ENCODE assay signal across 8 cellular contexts in the genomic region with DNA sequence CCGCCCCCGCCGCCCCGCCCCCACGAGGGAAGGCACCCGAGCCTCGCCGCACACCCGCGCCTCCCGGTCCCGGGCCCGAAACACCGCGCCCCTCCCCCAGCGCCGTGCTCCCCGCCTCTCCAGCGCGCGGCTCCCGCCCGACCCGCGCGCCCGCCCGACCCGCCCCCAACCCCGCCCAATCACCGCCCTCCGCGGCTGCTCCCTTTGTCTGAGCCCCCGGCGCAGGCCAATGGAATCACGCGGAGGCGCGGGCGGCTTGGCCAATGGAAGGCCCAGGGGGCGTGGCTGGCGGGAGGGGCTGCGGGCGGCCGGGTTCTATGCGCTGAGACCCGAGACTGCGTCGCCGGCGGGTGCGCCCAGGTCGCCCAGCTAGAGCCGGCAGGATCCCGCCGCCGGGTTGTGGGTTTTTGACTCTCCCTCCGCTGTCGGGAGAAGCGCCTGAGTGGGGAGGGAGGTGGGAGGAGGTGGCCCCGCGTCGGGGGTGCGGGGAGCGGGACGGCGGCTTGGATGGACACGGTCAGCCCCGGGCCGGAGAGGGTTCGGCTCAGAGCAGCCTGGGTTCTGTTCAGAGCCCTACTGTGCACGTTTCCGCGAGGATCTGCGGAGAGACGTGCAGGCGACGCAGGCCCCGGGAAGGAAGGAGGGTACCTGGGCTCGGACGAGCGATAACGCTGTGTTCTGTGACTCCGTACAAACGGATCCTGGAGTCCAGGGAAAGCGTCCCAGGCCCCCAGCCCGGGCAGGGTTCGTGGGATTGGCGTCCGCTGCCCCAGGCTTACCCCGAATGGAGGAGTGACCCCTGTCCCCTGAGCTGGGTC. TPM values are rescaled to one million over a fixed set of nuclear protein-coding genes. Genes with fewer than 3 reads are reported as not detected.
DNase-seq lines count a peak whose midpoint lies in the region; ATAC-seq and TF ChIP-seq lines count a peak whose summit lies in the region.

No MANE protein-coding gene starts in this region.

- H3K4me1 ChIP-seq in mesendoderm (ENCODE audit: control insufficient read depth, low read depth, low read length): no peaks in the 10 kb centered on the region

- WGBS in mesendoderm (ENCODE audit: extremely low coverage, insufficient coverage, low lambda C conversion rate): no CpG with 5 or more reads among the region's 91 CpGs

- H3K27me3 Mint-ChIP-seq in activated CD8-positive, alpha-beta memory T cell treated with anti-CD3 and anti-CD28 coated beads, Interleukin-2, amount 10 ng/mL, durations not matched to agents 7 days and 5 days: peaks cover 62% of the 10 kb centered on the region
- peaks cover 28 to 56% of the 10 kb centered on the region in 2 donors for H3K27me3 Mint-ChIP-seq in effector memory CD8-positive, alpha-beta T cell

- peak; percentile 67 for ATAC-seq in GM19467 (IDR thresholded peaks at IDR 0.05; ENCODE audit: unreplicated experiment)
- ATAC-seq in activated CD8-positive, alpha-beta memory T cell treated with anti-CD3 and anti-CD28 coated beads, Interleukin-2, amount 10 ng/mL, durations not matched to agents 7 days and 5 days: peak; percentile 90
- ATAC-seq in effector memory CD8-positive, alpha-beta T cell (replicated peaks): peak; percentile 92

- peaks cover 7% of the 10 kb centered on the region for H3K27me3 ChIP-seq in mesendoderm (ENCODE audit: insufficient read depth, low read length, poor library complexity)

- H2BK5ac ChIP-seq in mesendoderm (ENCODE audit: low read length): no peak overlapping the region

- peaks cover 27% of the 10 kb centered on the region for H3K79me2 ChIP-seq in mesendoderm (ENCODE audit: control insufficient read depth, insufficient read depth, low read length)

- H3K23ac ChIP-seq in mesendoderm (ENCODE audit: low read length): peak overlapping the region; percentile 98

- DNase-seq in HT1080 (ENCODE audit: low read depth): peak; percentile 81
- peak; percentile 83 for DNase-seq in NK-92 treated with Interleukin-12 subunit alpha and Interleukin-12 subunit beta, amount 100 ng/mL, for 24 hours (lab: John Stamatoyannopoulos, UW)
- peak; percentile 94 for DNase-seq in activated CD8-positive, alpha-beta memory T cell treated with anti-CD3 and anti-CD28 coated beads, Interleukin-2, amount 10 ng/mL, durations not matched to agents 7 days and 5 days
- DNase-seq in effector memory CD8-positive, alpha-beta T cell: peak; percentile 83 to 91 (median 88)
- DNase-seq in mesendoderm: peak; percentile 98
- DNase-seq in stimulated activated CD8-positive, alpha-beta memory T cell treated with anti-CD3 and anti-CD28 coated beads, Interleukin-12 subunit alpha, Interleukin-12 subunit beta, amount 100 ng/mL, for 24 hours (ENCODE audit: extremely low read depth): peak; percentile 92

- H2BK120ac ChIP-seq in mesendoderm (ENCODE audit: low read depth, low read length): no peak overlapping the region

- no peaks in the 10 kb centered on the region for H3K9me3 Mint-ChIP-seq in activated CD8-positive, alpha-beta memory T cell treated with anti-CD3 and anti-CD28 coated beads, Interleukin-2, amount 10 ng/mL, durations not matched to agents 7 days and 5 days (ENCODE audit: low read depth)
- H3K9me3 Mint-ChIP-seq in effector memory CD8-positive, alpha-beta T cell: no peaks in the 10 kb centered on the region

- H3K4ac ChIP-seq in mesendoderm (ENCODE audit: low read depth, low read length): peak overlapping the region; percentile 58

- H3K56ac ChIP-seq in mesendoderm (ENCODE audit: low read length): peak overlapping the region; percentile 97

- peaks cover 2% of the 10 kb centered on the region for H3K36me3 Mint-ChIP-seq in activated CD8-positive, alpha-beta memory T cell treated with anti-CD3 and anti-CD28 coated beads, Interleukin-2, amount 10 ng/mL, durations not matched to agents 7 days and 5 days
- H3K36me3 Mint-ChIP-seq in effector memory CD8-positive, alpha-beta T cell (ENCODE audit: insufficient read depth): peaks cover 4% of the 10 kb centered on the region

- H3K4me3 ChIP-seq in mesendoderm (ENCODE audit: low read length): peak overlapping the region; percentile 78

- peak overlapping the region; percentile 83 for H3K9ac ChIP-seq in mesendoderm (ENCODE audit: low read length)

- no peaks in the 10 kb centered on the region for H3K36me3 ChIP-seq in mesendoderm (ENCODE audit: control insufficient read depth, insufficient read depth, low read length)

- peaks cover 5% of the 10 kb centered on the region for H3K4me1 Mint-ChIP-seq in activated CD8-positive, alpha-beta memory T cell treated with anti-CD3 and anti-CD28 coated beads, Interleukin-2, amount 10 ng/mL, durations not matched to agents 7 days and 5 days
- peaks cover 18 to 21% of the 10 kb centered on the region in 2 donors for H3K4me1 Mint-ChIP-seq in effector memory CD8-positive, alpha-beta T cell (ENCODE audit: low read depth in 2 of 2)

- H2AK5ac ChIP-seq in mesendoderm (ENCODE audit: low read length): no peak overlapping the region

- no peak for TF ChIP-seq CTCF in C4-2B (conservative IDR thresholded peaks at IDR 0.05)

- no peaks in the 10 kb centered on the region for H3K79me1 ChIP-seq in mesendoderm (ENCODE audit: low read length)

- H3K4me2 ChIP-seq in mesendoderm (ENCODE audit: low read length): peak overlapping the region; percentile 92

- H3K18ac ChIP-seq in mesendoderm (ENCODE audit: low read length): peak overlapping the region; percentile 42

- CTCF ChIA-PET in activated CD8-positive, alpha-beta memory T cell treated with anti-CD3 and anti-CD28 coated beads, Interleukin-2, amount 10 ng/mL, durations not matched to agents 7 days and 5 days (lab: Charles Lee): no interaction called here

- no peak overlapping the region for H3K4me3 Mint-ChIP-seq in activated CD8-positive, alpha-beta memory T cell treated with anti-CD3 and anti-CD28 coated beads, Interleukin-2, amount 10 ng/mL, durations not matched to agents 7 days and 5 days
- H3K4me3 Mint-ChIP-seq in effector memory CD8-positive, alpha-beta T cell: peak overlapping the region; percentile 57 to 65

- no peak overlapping the region for H3K27ac Mint-ChIP-seq in activated CD8-positive, alpha-beta memory T cell treated with anti-CD3 and anti-CD28 coated beads, Interleukin-2, amount 10 ng/mL, durations not matched to agents 7 days and 5 days
- peak overlapping the region in 1 of 2 donors; percentile 32 for H3K27ac Mint-ChIP-seq in effector memory CD8-positive, alpha-beta T cell

- H2BK15ac ChIP-seq in mesendoderm (replicated peaks; ENCODE audit: low read depth): no peak overlapping the region

- H3K27ac ChIP-seq in C4-2B: peak overlapping the region; percentile 96
- peak overlapping the region; percentile 71 for H3K27ac ChIP-seq in mesendoderm (ENCODE audit: low read depth, low read length)

- H4K8ac ChIP-seq in mesendoderm (ENCODE audit: low read depth, low read length): no peak overlapping the region

- H4K5ac ChIP-seq in mesendoderm (ENCODE audit: low read length): no peak overlapping the region

RNA-seq across cellular contexts. Expression of a gene that starts 49.0 kb away (rescaled TPM):
- total RNA-seq in HT1080 (2014; rRNA removed; shearing (Covaris generic)): 0.43 TPM in 2 replicates
- polyA plus RNA-seq in HT1080 (2015; cell fraction: cytosol; rRNA removed): 0.27 and 0.81 TPM in 2 replicates
- polyA plus RNA-seq in HT1080 (2015; cell fraction: nucleus; rRNA removed): 1.2 and 1.9 TPM in 2 replicates
- under 1 TPM; 0.23 to 0.64 TPM for total RNA-seq in activated CD8-positive, alpha-beta memory T cell treated with anti-CD3 and anti-CD28 coated beads, Interleukin-2, amount 10 ng/mL, durations not matched to agents 7 days and 5 days
- polyA plus RNA-seq in mesendoderm (2013, experiment 1 of 2): 1.6 TPM
- polyA plus RNA-seq in mesendoderm (2013, experiment 2 of 2): 2.1 TPM

RNA-seq across cellular contexts. Expression of a gene that starts 51.2 kb away (rescaled TPM):
- total RNA-seq in HT1080 (2014; rRNA removed; shearing (Covaris generic)): 37.1 and 44.6 TPM in 2 replicates
- polyA plus RNA-seq in HT1080 (2015; cell fraction: cytosol; rRNA removed): 36.3 and 38.6 TPM in 2 replicates
- 80.5 and 84.3 TPM in 2 replicates for polyA plus RNA-seq in HT1080 (2015; cell fraction: nucleus; rRNA removed)
- total RNA-seq in activated CD8-positive, alpha-beta memory T cell treated with anti-CD3 and anti-CD28 coated beads, Interleukin-2, amount 10 ng/mL, durations not matched to agents 7 days and 5 days: 10 to 100 TPM; 81.7 to 88.7 TPM
- polyA plus RNA-seq in mesendoderm (2013, experiment 1 of 2): 13.2 TPM
- 13.7 TPM for polyA plus RNA-seq in mesendoderm (2013, experiment 2 of 2)

Comparison
In these comparisons a context has a peak if more than half of its experiments do, and no peak if none do; other contexts are left out.
1. Peak in every context shown above with its lines: DNase-seq, ATAC-seq, H3K4me3 ChIP-seq and H3K27ac ChIP-seq.